18 cellular contexts compared by ENCODE assay signal in the genomic region with DNA sequence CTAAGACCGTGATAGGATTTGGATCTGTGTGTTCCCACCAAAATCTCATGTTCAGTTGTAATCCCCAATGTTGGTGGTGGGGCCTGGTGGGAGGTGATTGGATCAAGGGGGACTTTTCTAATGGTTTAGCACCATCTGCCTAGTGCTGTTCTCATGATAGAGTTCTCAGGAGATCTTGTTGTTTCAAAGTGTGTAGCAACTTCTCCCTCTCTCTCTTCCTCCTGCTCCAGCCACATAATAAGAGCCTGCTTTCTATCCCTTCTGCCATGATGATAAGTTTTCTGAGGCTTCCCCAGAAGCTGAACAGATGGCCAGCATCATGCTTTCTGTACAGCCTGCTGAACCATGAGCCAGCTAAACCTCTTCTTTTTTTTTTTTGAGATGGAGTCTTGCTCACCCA.
DNase-seq lines count a peak whose midpoint lies in the region; ATAC-seq and TF ChIP-seq lines count a peak whose summit lies in the region.
"Had no signal": no experiment of that assay in that cellular context is flagged by ENCODE, and none has a peak within 500 bp of the region (broad histone marks: within the 10 kb centered on the region; RNA-seq: fewer than 3 reads in every experiment).

No MANE protein-coding gene starts in this region.

- no peak overlapping the region for H3K4me3 Mint-ChIP-seq in activated T-helper 2 cell treated with anti-CD3 and anti-CD28 coated beads, Interferon-gamma antibody, Interleukin-2, Interleukin-4, amounts not matched to agents 10 μg/mL and 5 μg/mL and 100 μg/mL, durations not matched to agents 14 hours and 24 hours and 36 hours (ENCODE audit: low read depth)
- H3K4me3 Mint-ChIP-seq: B cell; CD8-positive, alpha-beta T cell; HFFc6 had no signal

- H3K4me1 Mint-ChIP-seq in activated T-helper 2 cell treated with anti-CD3 and anti-CD28 coated beads, Interferon-gamma antibody, Interleukin-2, Interleukin-4, amounts not matched to agents 10 μg/mL and 5 μg/mL and 100 μg/mL, durations not matched to agents 14 hours and 24 hours and 36 hours (ENCODE audit: low read depth) = no peaks in the 10 kb centered on the region
- H3K4me1 Mint-ChIP-seq: B cell had no signal

- peak; percentile 51 for ATAC-seq in left ventricle myocardium superior
- ATAC-seq: CD8-positive, alpha-beta T cell; HCT116 had no signal

- H3K27me3 Mint-ChIP-seq in activated T-helper 2 cell treated with anti-CD3 and anti-CD28 coated beads, Interferon-gamma antibody, Interleukin-2, Interleukin-4, amounts not matched to agents 10 μg/mL and 5 μg/mL and 100 μg/mL, durations not matched to agents 14 hours and 24 hours and 36 hours (ENCODE audit: low read depth) = no peaks in the 10 kb centered on the region
- H3K27me3 Mint-ChIP-seq: B cell had no signal

- H3K9me3 ChIP-seq in right atrium auricular region = no peaks in the 10 kb centered on the region

- no peaks in the 10 kb centered on the region for H3K36me3 ChIP-seq in right atrium auricular region
- H3K36me3 ChIP-seq: BLaER1 treated with 17β-estradiol and CSF1 and Interleukin-3, amounts not matched to agents 10 nM and 100 nM had no signal

- no peak overlapping the region for H3K4me3 ChIP-seq in right atrium auricular region
- H3K4me3 ChIP-seq: BLaER1 treated with 17β-estradiol and CSF1 and Interleukin-3, amounts not matched to agents 10 nM and 100 nM had no signal

- no peaks in the 10 kb centered on the region for H3K4me1 ChIP-seq in right atrium auricular region
- H3K4me1 ChIP-seq: BLaER1 treated with 17β-estradiol and CSF1 and Interleukin-3, amounts not matched to agents 10 nM and 100 nM had no signal

- DNase-seq in left ventricle myocardium superior = no peak
- DNase-seq in right atrium auricular region (ENCODE audit: low spot score) = no peak
- peak; percentile 60 for DNase-seq in NCI-H2171 treated with DMSO at 0.1 percent for 48 hours (lab: John Stamatoyannopoulos, UW)
- peak; percentile 7 for DNase-seq in amniotic epithelial cell (ENCODE audit: low read depth)
- DNase-seq in retina = no peak
- no peak for DNase-seq in activated T-helper 2 cell treated with anti-CD3 and anti-CD28 coated beads, Interferon-gamma antibody, Interleukin-2, Interleukin-4, amounts not matched to agents 10 μg/mL and 5 μg/mL and 100 μg/mL, durations not matched to agents 14 hours and 24 hours and 36 hours (ENCODE audit: low spot score)
- DNase-seq in NOMO-1 treated with DMSO at 0.1 percent for 48 hours (lab: John Stamatoyannopoulos, UW; ENCODE audit: unreplicated experiment) = no peak
- DNase-seq: CD8-positive, alpha-beta T cell; DMS153; DMS79; GDM1; GOT3; H7; HFFc6; IMR-90 had no signal

- H3K36me3 Mint-ChIP-seq in activated T-helper 2 cell treated with anti-CD3 and anti-CD28 coated beads, Interferon-gamma antibody, Interleukin-2, Interleukin-4, amounts not matched to agents 10 μg/mL and 5 μg/mL and 100 μg/mL, durations not matched to agents 14 hours and 24 hours and 36 hours (ENCODE audit: low read depth) = no peaks in the 10 kb centered on the region
- H3K36me3 Mint-ChIP-seq: CD8-positive, alpha-beta T cell had no signal

- intact Hi-C loops in left ventricle myocardium superior (cut with micrococcal nuclease) = no loop called here
- intact Hi-C loops in activated T-helper 2 cell treated with anti-CD3 and anti-CD28 coated beads, Interferon-gamma antibody, Interleukin-2, Interleukin-4, amounts not matched to agents 10 μg/mL and 5 μg/mL and 100 μg/mL, durations not matched to agents 14 hours and 24 hours and 36 hours (cut with micrococcal nuclease) = no loop called here

- no peak overlapping the region for H3K27ac Mint-ChIP-seq in activated T-helper 2 cell treated with anti-CD3 and anti-CD28 coated beads, Interferon-gamma antibody, Interleukin-2, Interleukin-4, amounts not matched to agents 10 μg/mL and 5 μg/mL and 100 μg/mL, durations not matched to agents 14 hours and 24 hours and 36 hours
- H3K27ac Mint-ChIP-seq: B cell; CD8-positive, alpha-beta T cell; HFFc6 had no signal

- TF ChIP-seq CTCF in right atrium auricular region (IDR thresholded peaks at IDR 0.05) = no peak

- H3K27ac ChIP-seq in right atrium auricular region = no peak overlapping the region
- H3K27ac ChIP-seq: BLaER1 treated with 17β-estradiol and CSF1 and Interleukin-3, amounts not matched to agents 10 nM and 100 nM had no signal

- peaks cover 19% of the 10 kb centered on the region for H3K9me3 Mint-ChIP-seq in activated T-helper 2 cell treated with anti-CD3 and anti-CD28 coated beads, Interferon-gamma antibody, Interleukin-2, Interleukin-4, amounts not matched to agents 10 μg/mL and 5 μg/mL and 100 μg/mL, durations not matched to agents 14 hours and 24 hours and 36 hours
- H3K9me3 Mint-ChIP-seq: HFFc6 had no signal

- no peaks in the 10 kb centered on the region for H3K27me3 ChIP-seq in right atrium auricular region
- H3K27me3 ChIP-seq: BLaER1 treated with 17β-estradiol and CSF1 and Interleukin-3, amounts not matched to agents 10 nM and 100 nM had no signal

Comparison
In these comparisons a context has a peak if more than half of its experiments do, and no peak if none do; other contexts are left out.
1. DNase-seq: peak in NCI-H2171 treated with DMSO at 0.1 percent for 48 hours (single experiment) and amniotic epithelial cell (single experiment); none in left ventricle myocardium superior (single experiment), right atrium auricular region (single experiment), retina (single experiment), activated T-helper 2 cell treated with anti-CD3 and anti-CD28 coated beads, Interferon-gamma antibody, Interleukin-2, Interleukin-4, amounts not matched to agents 10 μg/mL and 5 μg/mL and 100 μg/mL, durations not matched to agents 14 hours and 24 hours and 36 hours (single experiment) and NOMO-1 treated with DMSO at 0.1 percent for 48 hours (single experiment).